In the genomic region with DNA sequence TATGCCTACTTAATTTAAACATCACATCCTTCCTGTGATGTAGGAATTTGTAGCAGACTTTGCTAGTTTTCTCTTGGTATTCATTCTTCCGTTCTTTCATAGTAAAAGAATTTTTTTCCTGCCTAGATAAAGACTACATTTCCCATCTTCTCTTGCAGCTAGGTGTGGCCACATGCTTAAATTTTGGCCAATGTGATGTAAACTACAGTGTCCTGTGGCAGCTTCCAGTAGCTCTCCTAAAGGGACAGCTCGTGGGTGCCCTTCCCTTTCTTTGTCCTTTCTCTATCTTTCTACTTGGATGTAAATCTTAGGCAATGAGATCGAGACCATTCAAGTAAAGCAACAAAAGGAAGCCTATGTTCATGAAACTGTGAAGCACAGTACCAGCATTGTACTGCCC, we compare ENCODE assay signal across 21 cellular contexts. TPM values are rescaled to one million over a fixed set of nuclear protein-coding genes. Genes with fewer than 3 reads are reported as not detected.
DNase-seq lines count a peak whose midpoint lies in the region; ATAC-seq and TF ChIP-seq lines count a peak whose summit lies in the region.
"Had no signal": no experiment of that assay in that cellular context is flagged by ENCODE, and none has a peak within 500 bp of the region (broad histone marks: within the 10 kb centered on the region; RNA-seq: fewer than 3 reads in every experiment).

No MANE protein-coding gene starts in this region.

- H3K4me3 ChIP-seq in GM23338 (no peak overlapping the region), neural progenitor cell (no peak overlapping the region)
- H3K4me3 ChIP-seq: A549; BLaER1 treated with 17β-estradiol and CSF1 and Interleukin-3, amounts not matched to agents 10 nM and 100 nM had no signal

- ATAC-seq in GM23338: peak; percentile 77
- ATAC-seq in left lobe of liver: peak; percentile 72
- ATAC-seq in HG02870 (IDR thresholded peaks at IDR 0.05; ENCODE audit: unreplicated experiment): no peak
- no peak for ATAC-seq in HG03135 (IDR thresholded peaks at IDR 0.05; ENCODE audit: unreplicated experiment)
- ATAC-seq: A549 had no signal

- H3K9me3 Mint-ChIP-seq in GM23338: peaks cover 5% of the 10 kb centered on the region; the same call in 1 of the 3 replicates
- no peaks in the 10 kb centered on the region for H3K9me3 Mint-ChIP-seq in neural progenitor cell

- H3K79me2 ChIP-seq in GM23338 (replicated peaks; ENCODE audit: insufficient read depth) (no peaks in the 10 kb centered on the region), neural progenitor cell (ENCODE audit: low read depth) (no peaks in the 10 kb centered on the region)

- TF ChIP-seq CTCF in GM23338 (conservative IDR thresholded peaks at IDR 0.05; ENCODE audit: low read depth in 2 of 2) (no peak), neural progenitor cell (IDR thresholded peaks at IDR 0.05) (no peak)

- no peaks in the 10 kb centered on the region for H4K20me1 ChIP-seq in GM23338 (replicated peaks; ENCODE audit: insufficient read depth)
- no peaks in the 10 kb centered on the region for H4K20me1 ChIP-seq in neural progenitor cell (ENCODE audit: low read depth)
- H4K20me1 ChIP-seq: BLaER1 treated with 17β-estradiol and CSF1 and Interleukin-3, amounts not matched to agents 10 nM and 100 nM had no signal

- peak overlapping the region; percentile 24; the same call in 1 of the 2 replicates for H2AFZ ChIP-seq in GM23338
- peak overlapping the region; percentile 76 for H2AFZ ChIP-seq in neural progenitor cell (replicated peaks)

- H3K27me3 Mint-ChIP-seq in GM23338 (ENCODE audit: insufficient read depth, low read depth, poor library complexity) (peaks cover 3% of the 10 kb centered on the region), neural progenitor cell (ENCODE audit: insufficient read depth, low read depth) (no peaks in the 10 kb centered on the region)

- H3K36me3 Mint-ChIP-seq in GM23338 (ENCODE audit: low read depth) (peaks cover 5% of the 10 kb centered on the region; the same call in 1 of the 3 replicates), neural progenitor cell (no peaks in the 10 kb centered on the region)
- H3K36me3 Mint-ChIP-seq: CD14-positive monocyte had no signal

- H3K4me3 Mint-ChIP-seq in GM23338 (peak overlapping the region; percentile 34; the same call in 2 of the 3 replicates), neural progenitor cell (no peak overlapping the region)
- H3K4me3 Mint-ChIP-seq: CD14-positive monocyte; CD4-positive, alpha-beta T cell had no signal

- H3K27me3 ChIP-seq in GM23338 (ENCODE audit: insufficient read depth): no peaks in the 10 kb centered on the region
- H3K27me3 ChIP-seq in neural progenitor cell: no peaks in the 10 kb centered on the region
- H3K27me3 ChIP-seq: BE2C; BLaER1 treated with 17β-estradiol and CSF1 and Interleukin-3, amounts not matched to agents 10 nM and 100 nM had no signal

- H3K27ac ChIP-seq in GM23338 (ENCODE audit: low read depth): no peak overlapping the region
- H3K27ac ChIP-seq in neural progenitor cell: no peak overlapping the region
- H3K27ac ChIP-seq: A549; BLaER1 treated with 17β-estradiol and CSF1 and Interleukin-3, amounts not matched to agents 10 nM and 100 nM had no signal

- in situ Hi-C loops in SK-MEL-5 (cut with HindIII; ENCODE audit: low pct_unique_long_range_greater_than_20kb, low sequenced_read_pairs): no loop called here

- no peaks in the 10 kb centered on the region for H3F3A ChIP-seq in GM23338 (replicated peaks; ENCODE audit: low read depth)
- H3F3A ChIP-seq in neural progenitor cell (ENCODE audit: low read depth): no peaks in the 10 kb centered on the region

- peak; percentile 31 for DNase-seq in GM23338 (ENCODE audit: low spot score)
- DNase-seq in SK-MEL-5 (ENCODE audit: low read depth, low spot score): peak; percentile 34
- no peak for DNase-seq in left lobe of liver (ENCODE audit: low spot score)
- no peak for DNase-seq in neural progenitor cell (ENCODE audit: low spot score)
- DNase-seq in NOMO-1 treated with DMSO at 0.1 percent for 48 hours (lab: John Stamatoyannopoulos, UW; ENCODE audit: unreplicated experiment): no peak
- no peak for DNase-seq in dedifferentiated amniotic fluid mesenchymal stem cell (ENCODE audit: extremely low spot score)
- DNase-seq: 8988T; ACHN; AML-193; BE2C; Caco-2; CD4-positive, alpha-beta T cell; DMS153; DND-41; GOT3; HCEC 1CT had no signal

- no peaks in the 10 kb centered on the region for H3K36me3 ChIP-seq in GM23338 (ENCODE audit: insufficient read depth)
- no peaks in the 10 kb centered on the region for H3K36me3 ChIP-seq in neural progenitor cell
- H3K36me3 ChIP-seq: BE2C; BLaER1 treated with 17β-estradiol and CSF1 and Interleukin-3, amounts not matched to agents 10 nM and 100 nM had no signal

- H3K9me3 ChIP-seq in neural progenitor cell (ENCODE audit: low read depth): no peaks in the 10 kb centered on the region
- H3K9me3 ChIP-seq: A549; BE2C; BLaER1 treated with 17β-estradiol and CSF1 and Interleukin-3, amounts not matched to agents 10 nM and 100 nM; Caco-2 had no signal

- H3K4me2 ChIP-seq in GM23338 (peak overlapping the region; percentile 33), neural progenitor cell (no peak overlapping the region)
- H3K4me2 ChIP-seq: A549; BLaER1 treated with 17β-estradiol and CSF1 and Interleukin-3, amounts not matched to agents 10 nM and 100 nM had no signal

- H3K4me1 Mint-ChIP-seq in GM23338 (peaks cover 3% of the 10 kb centered on the region; the same call in 1 of the 3 replicates), neural progenitor cell (no peaks in the 10 kb centered on the region)
- H3K4me1 Mint-ChIP-seq: CD14-positive monocyte had no signal

- no peaks in the 10 kb centered on the region for H3K9me2 ChIP-seq in GM23338 (ENCODE audit: insufficient read depth)

- H3K4me1 ChIP-seq in GM23338 (ENCODE audit: insufficient read depth): no peaks in the 10 kb centered on the region
- H3K4me1 ChIP-seq in neural progenitor cell: no peaks in the 10 kb centered on the region
- H3K4me1 ChIP-seq: A549; BE2C; BLaER1 treated with 17β-estradiol and CSF1 and Interleukin-3, amounts not matched to agents 10 nM and 100 nM; Caco-2 had no signal

- no peak overlapping the region for H3K9ac ChIP-seq in neural progenitor cell
- H3K9ac ChIP-seq: BLaER1 treated with 17β-estradiol and CSF1 and Interleukin-3, amounts not matched to agents 10 nM and 100 nM had no signal

- H3K27ac Mint-ChIP-seq in GM23338 (no peak overlapping the region), neural progenitor cell (no peak overlapping the region)
- H3K27ac Mint-ChIP-seq: CD14-positive monocyte; CD4-positive, alpha-beta T cell had no signal

TF ChIP-seq in GM23338, 12 proteins besides CTCF, POLR2A, EP300 and RAD21 (continues in another document):
- TF ChIP-seq CREB1 (CRISPR knock-in tag; IDR thresholded peaks at IDR 0.05; ENCODE audit: low read depth): no peak
- TF ChIP-seq STAT1 (IDR thresholded peaks at IDR 0.05; ENCODE audit: unreplicated experiment): no peak
- TF ChIP-seq EZH2 (IDR thresholded peaks at IDR 0.05; ENCODE audit: low read depth, unreplicated experiment): no peak
- TF ChIP-seq NANOG (IDR thresholded peaks at IDR 0.05; ENCODE audit: borderline replicate concordance): no peak
- TF ChIP-seq, protein P1, sequence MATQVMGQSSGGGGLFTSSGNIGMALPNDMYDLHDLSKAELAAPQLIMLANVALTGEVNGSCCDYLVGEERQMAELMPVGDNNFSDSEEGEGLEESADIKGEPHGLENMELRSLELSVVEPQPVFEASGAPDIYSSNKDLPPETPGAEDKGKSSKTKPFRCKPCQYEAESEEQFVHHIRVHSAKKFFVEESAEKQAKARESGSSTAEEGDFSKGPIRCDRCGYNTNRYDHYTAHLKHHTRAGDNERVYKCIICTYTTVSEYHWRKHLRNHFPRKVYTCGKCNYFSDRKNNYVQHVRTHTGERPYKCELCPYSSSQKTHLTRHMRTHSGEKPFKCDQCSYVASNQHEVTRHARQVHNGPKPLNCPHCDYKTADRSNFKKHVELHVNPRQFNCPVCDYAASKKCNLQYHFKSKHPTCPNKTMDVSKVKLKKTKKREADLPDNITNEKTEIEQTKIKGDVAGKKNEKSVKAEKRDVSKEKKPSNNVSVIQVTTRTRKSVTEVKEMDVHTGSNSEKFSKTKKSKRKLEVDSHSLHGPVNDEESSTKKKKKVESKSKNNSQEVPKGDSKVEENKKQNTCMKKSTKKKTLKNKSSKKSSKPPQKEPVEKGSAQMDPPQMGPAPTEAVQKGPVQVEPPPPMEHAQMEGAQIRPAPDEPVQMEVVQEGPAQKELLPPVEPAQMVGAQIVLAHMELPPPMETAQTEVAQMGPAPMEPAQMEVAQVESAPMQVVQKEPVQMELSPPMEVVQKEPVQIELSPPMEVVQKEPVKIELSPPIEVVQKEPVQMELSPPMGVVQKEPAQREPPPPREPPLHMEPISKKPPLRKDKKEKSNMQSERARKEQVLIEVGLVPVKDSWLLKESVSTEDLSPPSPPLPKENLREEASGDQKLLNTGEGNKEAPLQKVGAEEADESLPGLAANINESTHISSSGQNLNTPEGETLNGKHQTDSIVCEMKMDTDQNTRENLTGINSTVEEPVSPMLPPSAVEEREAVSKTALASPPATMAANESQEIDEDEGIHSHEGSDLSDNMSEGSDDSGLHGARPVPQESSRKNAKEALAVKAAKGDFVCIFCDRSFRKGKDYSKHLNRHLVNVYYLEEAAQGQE (IDR thresholded peaks at IDR 0.05; ENCODE audit: unreplicated experiment): no peak
- TF ChIP-seq EZH2phosphoT487 (IDR thresholded peaks at IDR 0.05; ENCODE audit: unreplicated experiment): no peak

RNA-seq across cellular contexts. Expression of gene ASAH2B, which starts 58.6 kb away (rescaled TPM):
- 9.1 and 11.7 TPM in 2 replicates for total RNA-seq in GM23338 (2014; rRNA removed; shearing (Covaris generic))
- polyA plus RNA-seq in GM23338 (2016; fragmentation: Nextera tagmentation; extraction: Ambion mirVana): 4.4 and 6.9 TPM in 2 replicates
- 1.5 and 5.6 TPM in 2 replicates for total RNA-seq in SK-MEL-5 (2014; rRNA removed; shearing (Covaris generic))
- 1.7 and 3.3 TPM in 2 replicates for polyA plus RNA-seq in SK-MEL-5 (2015; cell fraction: cytosol; rRNA removed)
- 5.6 and 6.2 TPM in 2 replicates for polyA plus RNA-seq in SK-MEL-5 (2015; cell fraction: nucleus; rRNA removed)
- 5.2 TPM for total RNA-seq in left lobe of liver
- total RNA-seq in neural progenitor cell (ENCODE audit: low replicate concordance): 12.2 and 18.8 TPM in 2 replicates
- polyA plus RNA-seq: CD14-positive monocyte had no signal

Comparison
In these comparisons a context has a peak if more than half of its experiments do, and no peak if none do; other contexts are left out.
1. ATAC-seq: peak in GM23338 (single experiment) and left lobe of liver (single experiment); none in HG02870 (single experiment) and HG03135 (single experiment).
2. DNase-seq: peak in GM23338 (single experiment) and SK-MEL-5 (single experiment); none in left lobe of liver (single experiment), neural progenitor cell (single experiment), NOMO-1 treated with DMSO at 0.1 percent for 48 hours (single experiment) and dedifferentiated amniotic fluid mesenchymal stem cell (single experiment).